Comparison of ENCODE assay signal across 22 cellular contexts in genomic region chr21:25710550-25710949, GRCh38.
"Had no signal": no experiment of that assay in that cellular context is flagged by ENCODE, and none has a peak within 500 bp of the region (broad histone marks: within the 10 kb centered on the region; RNA-seq: fewer than 3 reads in every experiment).

No MANE protein-coding gene starts in this region.

- H3K9me3 Mint-ChIP-seq: dendritic cell treated with granulocyte-macrophage colony-stimulating factor and Interleukin-4, amounts not matched to agents 40 ng/mL and 50 ng/mL, for 4 days; effector memory CD8-positive, alpha-beta T cell; endodermal cell had no signal

- H3K4me3 Mint-ChIP-seq: dendritic cell treated with granulocyte-macrophage colony-stimulating factor and Interleukin-4, amounts not matched to agents 40 ng/mL and 50 ng/mL, for 4 days; effector memory CD8-positive, alpha-beta T cell; endodermal cell had no signal

- H3K27me3 Mint-ChIP-seq: dendritic cell treated with granulocyte-macrophage colony-stimulating factor and Interleukin-4, amounts not matched to agents 40 ng/mL and 50 ng/mL, for 4 days; effector memory CD8-positive, alpha-beta T cell had no signal

- H3K9me3 ChIP-seq: colonic mucosa, esophagus squamous epithelium, gastrocnemius medialis, heart right ventricle, left lung, lower lobe of right lung had no signal

- ATAC-seq: effector memory CD8-positive, alpha-beta T cell; esophagus mucosa; gastrocnemius medialis; heart right ventricle; left cardiac atrium; left lung; left ventricle myocardium superior; lower lobe of right lung had no signal

- H3K27ac Mint-ChIP-seq: dendritic cell treated with granulocyte-macrophage colony-stimulating factor and Interleukin-4, amounts not matched to agents 40 ng/mL and 50 ng/mL, for 4 days; effector memory CD8-positive, alpha-beta T cell; endodermal cell had no signal

- DNase-seq: colonic mucosa; cortex of kidney; effector CD8-positive, alpha-beta T cell; effector memory CD8-positive, alpha-beta T cell; endodermal cell; erythroblast; esophagus squamous epithelium; foreskin fibroblast; foreskin melanocyte; gastrocnemius medialis; glutamatergic neuron; head of caudate nucleus; heart right ventricle; hippocampal formation; left cardiac atrium; left lung; left ventricle myocardium superior; lower lobe of right lung; mesenchymal stem cell; midbrain had no signal
